ENCODE assay signal across 1 cellular context in the genomic region with DNA sequence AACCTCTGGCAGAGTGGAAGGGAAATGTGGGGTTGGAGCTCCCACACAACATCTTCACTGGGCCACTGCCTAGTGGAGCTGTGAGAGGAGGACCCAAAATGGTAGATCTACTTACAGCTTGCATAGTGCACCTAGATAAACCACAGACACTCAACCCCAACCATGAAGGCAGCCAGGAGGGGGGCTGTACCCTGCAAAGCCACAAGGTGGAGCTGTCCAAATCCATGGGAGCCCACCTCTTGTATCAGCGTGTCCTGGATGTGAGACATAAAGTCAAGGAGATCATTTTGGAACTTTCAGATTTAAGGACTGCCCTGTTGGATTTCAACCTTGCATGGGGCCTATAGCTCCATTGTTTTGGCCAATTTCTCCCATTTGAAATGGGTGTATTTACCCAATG.
TF ChIP-seq lines count a peak whose summit lies in the region.

No MANE protein-coding gene starts in this region.

TF ChIP-seq in H1, 55 proteins besides CTCF, POLR2A, EP300 and RAD21 (continued from another document):
- TF ChIP-seq SIN3A (conservative IDR thresholded peaks at IDR 0.05 in 1 of 2, IDR thresholded peaks at IDR 0.05 in 1 of 2; ENCODE audit: low read depth in 1 of 2, low read length in 2 of 2) (no peak), CREB1 (IDR thresholded peaks at IDR 0.05) (no peak), TAF7 (optimal IDR thresholded peaks at IDR 0.05; ENCODE audit: borderline replicate concordance, low read depth, low read length) (no peak), FOSL1 (IDR thresholded peaks at IDR 0.05; ENCODE audit: insufficient read depth, low read depth, low read length) (no peak), YY1 (IDR thresholded peaks at IDR 0.05; ENCODE audit: low read depth, low read length) (no peak), CBX5 (IDR thresholded peaks at IDR 0.05; ENCODE audit: low read depth, low read length) (no peak)
- TF ChIP-seq, protein P1, sequence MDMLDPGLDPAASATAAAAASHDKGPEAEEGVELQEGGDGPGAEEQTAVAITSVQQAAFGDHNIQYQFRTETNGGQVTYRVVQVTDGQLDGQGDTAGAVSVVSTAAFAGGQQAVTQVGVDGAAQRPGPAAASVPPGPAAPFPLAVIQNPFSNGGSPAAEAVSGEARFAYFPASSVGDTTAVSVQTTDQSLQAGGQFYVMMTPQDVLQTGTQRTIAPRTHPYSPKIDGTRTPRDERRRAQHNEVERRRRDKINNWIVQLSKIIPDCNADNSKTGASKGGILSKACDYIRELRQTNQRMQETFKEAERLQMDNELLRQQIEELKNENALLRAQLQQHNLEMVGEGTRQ (IDR thresholded peaks at IDR 0.05; ENCODE audit: low read length): no peak
